In genomic region chr19:44582581-44583265, GRCh38 we compare ENCODE assay signal across 10 cellular contexts. TPM values are rescaled to one million over a fixed set of nuclear protein-coding genes. Genes with fewer than 3 reads are reported as not detected.
DNase-seq lines count a peak whose midpoint lies in the region; ATAC-seq and TF ChIP-seq lines count a peak whose summit lies in the region.
"Had no signal": no experiment of that assay in that cellular context is flagged by ENCODE, and none has a peak within 500 bp of the region (broad histone marks: within the 10 kb centered on the region; RNA-seq: fewer than 3 reads in every experiment).

No MANE protein-coding gene starts in this region.

- no peak for ATAC-seq in activated T-cell treated with anti-CD3 and anti-CD28 coated beads, Interleukin-2, amount 50 U/mL, for 72 hours (replicated peaks in 1 of 2)
- ATAC-seq in left lobe of liver = peak; percentile 80
- no peak for ATAC-seq in GM19324 (IDR thresholded peaks at IDR 0.05; ENCODE audit: low FRiP score, unreplicated experiment)
- no peak for ATAC-seq in HG03045 (IDR thresholded peaks at IDR 0.05; ENCODE audit: unreplicated experiment)
- ATAC-seq in GM19452 (IDR thresholded peaks at IDR 0.05; ENCODE audit: unreplicated experiment) = no peak

- no peak overlapping the region for H2BK5ac ChIP-seq in H9 (ENCODE audit: insufficient read length, low read length)

- no peaks in the 10 kb centered on the region for H3K79me1 ChIP-seq in H9 (ENCODE audit: insufficient read depth, low read depth, low read length, poor library complexity, severe bottlenecking)

- WGBS in H9 (ENCODE audit: extremely low coverage, insufficient read length, low lambda C conversion rate) = no CpG with 5 or more reads among the region's 10 CpGs

- H3K27me3 ChIP-seq in H9 (ENCODE audit: insufficient read depth, low read length) = no peaks in the 10 kb centered on the region

- H3K56ac ChIP-seq in H9 (ENCODE audit: insufficient read length, low read depth, low read length) = no peak overlapping the region

- H3K4ac ChIP-seq in H9 (ENCODE audit: low read depth, low read length) = no peak overlapping the region

- peaks cover 11% of the 10 kb centered on the region for H3K27me3 Mint-ChIP-seq in H9 (ENCODE audit: low read depth)
- H3K27me3 Mint-ChIP-seq in activated T-cell treated with anti-CD3 and anti-CD28 coated beads, Interleukin-2, amount 50 U/mL, for 72 hours (ENCODE audit: low read depth) = peaks cover 21% of the 10 kb centered on the region

- no peaks in the 10 kb centered on the region for H4K20me1 ChIP-seq in H9 (ENCODE audit: control insufficient read depth, insufficient read depth, insufficient read length)

- DNase-seq in AG20443 (ENCODE audit: low spot score) (peak; percentile 70), H9 (peak; percentile 79), left lobe of liver (ENCODE audit: low spot score) (peak; percentile 58), midbrain (lab: John Stamatoyannopoulos, UW) (no peak)
- DNase-seq in activated T-cell treated with anti-CD3 and anti-CD28 coated beads, Interleukin-2, amount 50 U/mL, for 72 hours = peak; percentile 45 to 52

- H4K8ac ChIP-seq in H9 (replicated peaks; ENCODE audit: insufficient read length, low read depth, low read length) = no peak overlapping the region

- no peak overlapping the region for H2BK120ac ChIP-seq in H9 (ENCODE audit: low read depth, low read length, poor library complexity, severe bottlenecking)

- peak; percentile 97 for TF ChIP-seq CTCF in H9 (conservative IDR thresholded peaks at IDR 0.05)

- peak overlapping the region in 1 of 3 experiments; percentile 48; a peak in 1 of 7 replicates for H3K27ac Mint-ChIP-seq in H9
- H3K27ac Mint-ChIP-seq in activated T-cell treated with anti-CD3 and anti-CD28 coated beads, Interleukin-2, amount 50 U/mL, for 72 hours = no peak overlapping the region

- H3K9me3 Mint-ChIP-seq in H9 = peaks cover 12 to 15% of the 10 kb centered on the region in 2 experiments
- H3K9me3 Mint-ChIP-seq in activated T-cell treated with anti-CD3 and anti-CD28 coated beads, Interleukin-2, amount 50 U/mL, for 72 hours = peaks cover 3 to 14% of the 10 kb centered on the region in 2 donors

- H3K4me1 ChIP-seq in H9 (ENCODE audit: insufficient read depth, low read length) = no peaks in the 10 kb centered on the region

- no peak overlapping the region for H3K23ac ChIP-seq in H9 (ENCODE audit: insufficient read length, low read depth, low read length)

- no peak overlapping the region for H3K9ac ChIP-seq in H9 (ENCODE audit: extremely low read depth, insufficient read length, low read length)

- no peaks in the 10 kb centered on the region for H3K23me2 ChIP-seq in H9 (ENCODE audit: insufficient read length, low read depth, low read length, poor library complexity, severe bottlenecking)

- H3K79me2 ChIP-seq in H9 (ENCODE audit: insufficient read depth, low read length) = no peaks in the 10 kb centered on the region

- no peak overlapping the region for H2AFZ ChIP-seq in H9 (ENCODE audit: low read length)

- H4K5ac ChIP-seq in H9 (ENCODE audit: insufficient read length, low read depth, low read length) = no peak overlapping the region

- H2AK5ac ChIP-seq in H9 (ENCODE audit: insufficient read length, low read length) = no peak overlapping the region

- no peak overlapping the region for H2BK12ac ChIP-seq in H9 (ENCODE audit: insufficient read length, low read depth, low read length)

- H2BK15ac ChIP-seq in H9 (ENCODE audit: low read depth, low read length) = no peak overlapping the region

- H3K4me3 Mint-ChIP-seq in H9 = no peak overlapping the region; a peak in 1 of 5 replicates
- no peak overlapping the region for H3K4me3 Mint-ChIP-seq in activated T-cell treated with anti-CD3 and anti-CD28 coated beads, Interleukin-2, amount 50 U/mL, for 72 hours

- no peak overlapping the region for H3K18ac ChIP-seq in H9 (ENCODE audit: insufficient read length, low read depth, low read length)

- H3K36me3 Mint-ChIP-seq in H9 (ENCODE audit: insufficient read depth in 1 of 3, low read depth in 3 of 3) = peaks cover 0 to 10% (median 0%) of the 10 kb centered on the region in 3 experiments; a peak in 2 of 7 replicates
- H3K36me3 Mint-ChIP-seq in activated T-cell treated with anti-CD3 and anti-CD28 coated beads, Interleukin-2, amount 50 U/mL, for 72 hours (ENCODE audit: insufficient read depth in 2 of 2) = peaks cover 5 to 12% of the 10 kb centered on the region in 2 donors

- no peak overlapping the region for H3T11ph ChIP-seq in H9 (ENCODE audit: low read length)

- no peak overlapping the region for H3K14ac ChIP-seq in H9 (ENCODE audit: insufficient read depth, low read length)

- no peak overlapping the region for H3K27ac ChIP-seq in H9 (ENCODE audit: insufficient read length, low read depth, low read length)

- H3K4me1 Mint-ChIP-seq in H9 = peaks cover 2 to 3% of the 10 kb centered on the region in 2 experiments; a peak in 3 of 4 replicates
- peaks cover 20% of the 10 kb centered on the region for H3K4me1 Mint-ChIP-seq in activated T-cell treated with anti-CD3 and anti-CD28 coated beads, Interleukin-2, amount 50 U/mL, for 72 hours (ENCODE audit: low read depth)

- no peak overlapping the region for H2BK20ac ChIP-seq in H9 (ENCODE audit: low read depth, low read length, poor library complexity, severe bottlenecking)

- H4K91ac ChIP-seq in H9 (ENCODE audit: insufficient read length, low read depth, low read length) = no peak overlapping the region

- H3K9me3 ChIP-seq in H9 (ENCODE audit: control insufficient read depth, low read depth, low read length) = no peaks in the 10 kb centered on the region

- no peak overlapping the region for H3K4me2 ChIP-seq in H9 (ENCODE audit: insufficient read depth, insufficient read length, low read length)

RNA-seq across cellular contexts. Expression of gene IGSF23, which starts 30.6 kb away (rescaled TPM):
- total RNA-seq in H9 (2021) = not detected in 2 replicates
- total RNA-seq in activated T-cell treated with anti-CD3 and anti-CD28 coated beads, Interleukin-2, amount 50 U/mL, for 72 hours = not detected
- 7.0 TPM for total RNA-seq in left lobe of liver
- total RNA-seq: activated CD8-positive, alpha-beta memory T cell treated with anti-CD3 and anti-CD28 coated beads for 36 hours; mononuclear cell had no signal

RNA-seq across cellular contexts. Expression of gene CEACAM20, which starts 53.2 kb away (rescaled TPM):
- total RNA-seq in H9 (2021) = not detected in 2 replicates
- not detected for total RNA-seq in activated T-cell treated with anti-CD3 and anti-CD28 coated beads, Interleukin-2, amount 50 U/mL, for 72 hours
- total RNA-seq in left lobe of liver = not detected
- total RNA-seq: activated CD8-positive, alpha-beta memory T cell treated with anti-CD3 and anti-CD28 coated beads for 36 hours; mononuclear cell had no signal
